Comparison of ENCODE assay signal across 28 cellular contexts in genomic region chrX:57565198-57565597, GRCh38.
"Had no signal": no experiment of that assay in that cellular context is flagged by ENCODE, and none has a peak within 500 bp of the region (broad histone marks: within the 10 kb centered on the region; RNA-seq: fewer than 3 reads in every experiment).

No MANE protein-coding gene starts in this region.

- H3K4me3 ChIP-seq: adrenal gland, body of pancreas, breast epithelium, SJSA1 had no signal

- H3K27ac Mint-ChIP-seq: activated CD4-positive, alpha-beta memory T cell treated with anti-CD3 and anti-CD28 coated beads for 36 hours; activated naive CD4-positive, alpha-beta T cell treated with anti-CD3 and anti-CD28 coated beads for 36 hours; activated naive CD4-positive, alpha-beta T cell treated with anti-CD3 and anti-CD28 coated beads, Interleukin-2, amount 50 U/mL, for 72 hours; activated T-helper 1 cell treated with anti-CD3 and anti-CD28 coated beads, Interleukin-12 subunit alpha, Interleukin-12 subunit beta, Interleukin-2, Interleukin-4 antibody, amounts not matched to agents 30 ng/mL and 10 ng/mL and 1 ng/mL, durations not matched to agents 14 hours and 24 hours and 36 hours; T-helper 1 cell treated with Interleukin-12 subunit alpha and Interleukin-12 subunit beta and Interleukin-4 antibody, amounts not matched to agents 30 μg/mL and 1 μg/mL, for 36 hours; T-helper 2 cell treated with Interferon-gamma antibody and Interleukin-4, amounts not matched to agents 5 μg/mL and 100 μg/mL, for 36 hours had no signal

- H3K36me3 ChIP-seq: adrenal gland, breast epithelium, SJSA1 had no signal

- H3K9me2 ChIP-seq: SK-N-SH had no signal

- H3K27ac ChIP-seq: adrenal gland, body of pancreas, breast epithelium, SJSA1 had no signal

- H3K27me3 Mint-ChIP-seq: activated CD4-positive, alpha-beta memory T cell treated with anti-CD3 and anti-CD28 coated beads for 36 hours had no signal

- H3K4me1 ChIP-seq: adrenal gland, body of pancreas, breast epithelium, SJSA1 had no signal

- DNase-seq: activated CD4-positive, alpha-beta memory T cell treated with anti-CD3 and anti-CD28 coated beads for 36 hours; activated CD4-positive, alpha-beta T cell treated with anti-CD3 and anti-CD28 coated beads, Interleukin-2, amount 50 U/mL, for 1 hour; activated CD8-positive, alpha-beta memory T cell treated with anti-CD3 and anti-CD28 coated beads, Interleukin-2, amount 50 U/mL, for 4 hours; activated gamma-delta T cell treated with Interleukin-2 at 50 U/mL for 16 hours; activated naive CD4-positive, alpha-beta T cell treated with anti-CD3 and anti-CD28 coated beads for 36 hours; activated T-cell treated with anti-CD3 and anti-CD28 coated beads for 4 hours; activated T-cell treated with anti-CD3 and anti-CD28 coated beads, Interleukin-2, amount 50 U/mL, for 4 hours; adrenal gland; body of pancreas; cerebellar nuclear complex; NCI-H1092 treated with DMSO at 0.1 percent for 48 hours; NCI-H1417; NCI-H146; NCI-H187; NCI-H2029 treated with DMSO at 0.1 percent for 48 hours; NCI-H2171 treated with DMSO at 0.1 percent for 48 hours; NCI-H2227 treated with DMSO at 0.1 percent for 48 hours; NCI-H446; NCI-H510A treated with DMSO at 0.1 percent for 48 hours; NCI-H526 treated with DMSO at 0.1 percent for 48 hours; Right ventricle myocardium superior; SK-N-SH had no signal

- ATAC-seq: activated naive CD4-positive, alpha-beta T cell treated with anti-CD3 and anti-CD28 coated beads, Interleukin-2, amount 50 U/mL, for 72 hours; activated T-cell treated with anti-CD3 and anti-CD28 coated beads, Interleukin-2, amount 50 U/mL, for 4 hours; body of pancreas had no signal

- H3K4me3 Mint-ChIP-seq: activated CD4-positive, alpha-beta memory T cell treated with anti-CD3 and anti-CD28 coated beads for 36 hours; activated naive CD4-positive, alpha-beta T cell treated with anti-CD3 and anti-CD28 coated beads for 36 hours; activated T-cell treated with anti-CD3 and anti-CD28 coated beads, Interleukin-2, amount 50 U/mL, for 4 hours; activated T-helper 1 cell treated with anti-CD3 and anti-CD28 coated beads, Interleukin-12 subunit alpha, Interleukin-12 subunit beta, Interleukin-2, Interleukin-4 antibody, amounts not matched to agents 30 ng/mL and 10 ng/mL and 1 ng/mL, durations not matched to agents 14 hours and 24 hours and 36 hours; T-helper 1 cell treated with Interleukin-12 subunit alpha and Interleukin-12 subunit beta and Interleukin-4 antibody, amounts not matched to agents 30 μg/mL and 1 μg/mL, for 36 hours; T-helper 2 cell treated with Interferon-gamma antibody and Interleukin-4, amounts not matched to agents 5 μg/mL and 100 μg/mL, for 36 hours had no signal

- H3K27me3 ChIP-seq: body of pancreas, breast epithelium, SJSA1 had no signal

- H3K4me2 ChIP-seq: SK-N-SH had no signal

- H3K36me3 Mint-ChIP-seq: activated CD4-positive, alpha-beta memory T cell treated with anti-CD3 and anti-CD28 coated beads for 36 hours had no signal

- H3K9me3 Mint-ChIP-seq: activated CD4-positive, alpha-beta memory T cell treated with anti-CD3 and anti-CD28 coated beads for 36 hours; activated naive CD4-positive, alpha-beta T cell treated with anti-CD3 and anti-CD28 coated beads for 36 hours; activated T-helper 1 cell treated with anti-CD3 and anti-CD28 coated beads, Interleukin-12 subunit alpha, Interleukin-12 subunit beta, Interleukin-2, Interleukin-4 antibody, amounts not matched to agents 30 ng/mL and 10 ng/mL and 1 ng/mL, durations not matched to agents 14 hours and 24 hours and 36 hours; T-helper 1 cell treated with Interleukin-12 subunit alpha and Interleukin-12 subunit beta and Interleukin-4 antibody, amounts not matched to agents 30 μg/mL and 1 μg/mL, for 36 hours had no signal
